ENCODE assay signal across 13 cellular contexts in the genomic region with DNA sequence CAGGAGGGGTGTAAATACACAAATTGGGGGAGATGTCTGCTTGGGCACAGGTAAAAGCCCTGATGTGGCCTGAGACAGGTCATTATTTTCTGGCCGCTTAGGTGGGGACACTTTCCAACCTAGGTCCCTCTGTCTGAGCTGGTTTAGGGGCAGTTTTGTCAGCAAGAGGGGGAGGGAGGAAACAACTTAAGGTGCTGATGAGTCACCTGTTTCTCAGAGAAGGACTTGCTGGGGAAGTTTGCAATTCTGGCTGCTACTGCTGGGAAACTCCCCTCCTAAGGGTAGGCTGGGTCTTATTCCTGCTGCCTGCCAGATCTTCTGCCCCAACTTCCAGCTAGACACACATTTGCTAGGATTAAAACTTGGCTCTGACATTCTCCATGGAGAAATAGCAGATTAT. TPM values are rescaled to one million over a fixed set of nuclear protein-coding genes. Genes with fewer than 3 reads are reported as not detected.
DNase-seq lines count a peak whose midpoint lies in the region; FAIRE-seq and TF ChIP-seq lines count a peak whose summit lies in the region.
"Had no signal": no experiment of that assay in that cellular context is flagged by ENCODE, and none has a peak within 500 bp of the region (broad histone marks: within the 10 kb centered on the region; RNA-seq: fewer than 3 reads in every experiment).

No MANE protein-coding gene starts in this region.

- no peak overlapping the region for H3K9ac ChIP-seq in H1 (replicated peaks in 1 of 4; ENCODE audit: extremely low read depth in 1 of 4, low read depth in 3 of 4, low read length in 3 of 4)

- CTCF ChIA-PET in activated naive CD4-positive, alpha-beta T cell treated with anti-CD3 and anti-CD28 coated beads for 36 hours (lab: Charles Lee), result interaction anchor here (1.2 to 1.7 kb wide), 3 partner anchors 14 to 35 kb away, joined by 4 to 17 read pairs (median 7); a partner anchor contains a TSS
- CTCF ChIA-PET in activated naive CD4-positive, alpha-beta T cell treated with anti-CD3 and anti-CD28 coated beads, Interleukin-2, amount 10 ng/mL, durations not matched to agents 7 days and 5 days (lab: Charles Lee), result interaction anchor here (0.9 to 4.7 kb wide), 4 partner anchors 9 to 16 kb away, joined by 3 to 18 read pairs (median 6); a partner anchor contains a TSS
- CTCF ChIA-PET in H1 (lab: Charles Lee; ENCODE audit: partially characterized antibody), result interaction anchor here (1.0 to 10.9 kb wide), 3 partner anchors 16 to 134 kb away, joined by 3 to 63 read pairs (median 3); a partner anchor contains a TSS

- no peaks in the 10 kb centered on the region for H3K79me2 ChIP-seq in H1 (ENCODE audit: control insufficient read depth in 1 of 2, insufficient read depth in 2 of 2, low read length in 2 of 2)

- no peak overlapping the region for H3K4ac ChIP-seq in H1 (replicated peaks; ENCODE audit: insufficient read length, low read depth, low read length)

- peaks cover 0 to 3% (median 2%) of the 10 kb centered on the region in 4 experiments; a peak in 3 of 7 replicates for H3K4me1 ChIP-seq in H1 (replicated peaks in 1 of 4; ENCODE audit: control insufficient read depth in 3 of 4, insufficient read depth in 4 of 4, low read length in 3 of 4)
- peaks cover 23% of the 10 kb centered on the region for H3K4me1 ChIP-seq in suprapubic skin

- no peaks in the 10 kb centered on the region for H4K20me1 ChIP-seq in H1 (replicated peaks in 1 of 2; ENCODE audit: control insufficient read depth in 1 of 2, insufficient read depth in 2 of 2, low read length in 2 of 2)

- H3K14ac ChIP-seq in H1 (ENCODE audit: insufficient read length), result no peak overlapping the region

- FAIRE-seq in H1 (lab: Jason Lieb, UNC), result no peak
- FAIRE-seq: endometrium, TTC549 had no signal

- POLR2A ChIA-PET in H1 (lab: Charles Lee; ENCODE audit: partially characterized antibody), result interaction anchor here (0.9 to 1.4 kb wide), 3 partner anchors 12 to 185 kb away, joined by 3 to 4 read pairs (median 3); no protein-coding TSS in a partner anchor

- no peak overlapping the region for H4K91ac ChIP-seq in H1 (replicated peaks; ENCODE audit: insufficient read length, low read length)

- DNase-seq in activated naive CD4-positive, alpha-beta T cell treated with anti-CD3 and anti-CD28 coated beads for 36 hours, result peak; percentile 70
- no peak for DNase-seq in activated naive CD4-positive, alpha-beta T cell treated with anti-CD3 and anti-CD28 coated beads, Interleukin-2, amount 10 ng/mL, durations not matched to agents 7 days and 5 days
- peak; percentile 71 for DNase-seq in LoVo (ENCODE audit: low spot score)
- no peak for DNase-seq in H1 (ENCODE audit: low read depth in 1 of 2, low spot score in 2 of 2)
- no peak for DNase-seq in suprapubic skin (ENCODE audit: low spot score in 2 of 2)
- DNase-seq in superior temporal gyrus (ENCODE audit: extremely low spot score), result no peak
- no peak for DNase-seq in DMS79 (lab: John Stamatoyannopoulos, UW)
- no peak for DNase-seq in NCI-H146 treated with DMSO at 0.1 percent for 48 hours (lab: John Stamatoyannopoulos, UW; ENCODE audit: unreplicated experiment)

- no peak overlapping the region for H3K4me3 ChIP-seq in H1 (ENCODE audit: extremely low read depth in 1 of 4, insufficient read depth in 2 of 4, low read depth in 3 of 4, low read length in 4 of 4)
- no peak overlapping the region for H3K4me3 ChIP-seq in suprapubic skin

- H3K4me2 ChIP-seq in H1 (ENCODE audit: insufficient read depth in 1 of 2, low read depth in 2 of 2, low read length in 2 of 2), result 0 out of 4 replicates have a peak overlapping the region, but pooled peaks of 1 of the 2 experiments have one; percentile 25

- WGBS in H1 (ENCODE audit: extremely low coverage in 1 of 2, insufficient coverage in 1 of 2, insufficient read length in 1 of 2, insufficient replicate concordance in 2 of 2, low coverage in 1 of 2, low lambda C conversion rate in 2 of 2, missing lambda C conversion rate in 1 of 2), 2 experiments, result 75% methylated on average over 1 of the region's 1 CpG; no CpG with 5 or more reads in 1 of the 2 experiments
- 43% methylated on average over 1 of the region's 1 CpG for WGBS in suprapubic skin

- no peak overlapping the region for H2AK5ac ChIP-seq in H1 (ENCODE audit: low read depth, low read length)

- TF ChIP-seq POLR2A in H1 (IDR thresholded peaks at IDR 0.05; ENCODE audit: control extremely low read depth in 1 of 2, low read depth in 2 of 2, low read length in 2 of 2) (no peak), suprapubic skin (IDR thresholded peaks at IDR 0.05) (no peak)

- TF ChIP-seq RAD21 in H1 (IDR thresholded peaks at IDR 0.05 in 1 of 2, conservative IDR thresholded peaks at IDR 0.05 in 1 of 2; ENCODE audit: low read depth in 2 of 2, low read length in 2 of 2), result no peak

- H2BK12ac ChIP-seq in H1 (ENCODE audit: low read depth, low read length), result no peak overlapping the region

- H3K27ac ChIP-seq in H1 (ENCODE audit: low read depth, low read length), result no peak overlapping the region
- peak overlapping the region; percentile 62 for H3K27ac ChIP-seq in suprapubic skin
- H3K27ac ChIP-seq: HL-60 had no signal

- H3K56ac ChIP-seq in H1 (replicated peaks; ENCODE audit: insufficient read length, low read depth, low read length), result no peak overlapping the region

- H3K4me1 Mint-ChIP-seq in activated naive CD4-positive, alpha-beta T cell treated with anti-CD3 and anti-CD28 coated beads for 36 hours (ENCODE audit: low read depth), result peaks cover 12% of the 10 kb centered on the region
- peaks cover 13% of the 10 kb centered on the region for H3K4me1 Mint-ChIP-seq in activated naive CD4-positive, alpha-beta T cell treated with anti-CD3 and anti-CD28 coated beads, Interleukin-2, amount 10 ng/mL, durations not matched to agents 7 days and 5 days

- H2BK20ac ChIP-seq in H1 (ENCODE audit: low read length), result no peak overlapping the region

- H3K23ac ChIP-seq in H1 (ENCODE audit: insufficient read length), result no peak overlapping the region

- H3K4me3 Mint-ChIP-seq in activated naive CD4-positive, alpha-beta T cell treated with anti-CD3 and anti-CD28 coated beads for 36 hours, result no peak overlapping the region
- H3K4me3 Mint-ChIP-seq in activated naive CD4-positive, alpha-beta T cell treated with anti-CD3 and anti-CD28 coated beads, Interleukin-2, amount 10 ng/mL, durations not matched to agents 7 days and 5 days, result no peak overlapping the region

- no peaks in the 10 kb centered on the region for H3K23me2 ChIP-seq in H1 (ENCODE audit: low read depth, low read length)

- no peak overlapping the region for H3K27ac Mint-ChIP-seq in activated naive CD4-positive, alpha-beta T cell treated with anti-CD3 and anti-CD28 coated beads for 36 hours
- H3K27ac Mint-ChIP-seq in activated naive CD4-positive, alpha-beta T cell treated with anti-CD3 and anti-CD28 coated beads, Interleukin-2, amount 10 ng/mL, durations not matched to agents 7 days and 5 days, result no peak overlapping the region

- H4K8ac ChIP-seq in H1 (ENCODE audit: extremely low read depth, insufficient read depth, low read length), result no peak overlapping the region

- H3K79me1 ChIP-seq in H1 (ENCODE audit: low read depth, low read length), result no peaks in the 10 kb centered on the region

- H3K27me3 ChIP-seq in H1 (replicated peaks in 1 of 4; ENCODE audit: control insufficient read depth in 3 of 4, extremely low read depth in 1 of 4, insufficient read depth in 3 of 4, low read length in 3 of 4), result 0 out of 7 replicates have a peak, but pooled peaks cover 0 to 2% (median 0%) of the 10 kb centered on the region in 4 experiments
- no peaks in the 10 kb centered on the region for H3K27me3 ChIP-seq in suprapubic skin

- H3K36me3 ChIP-seq in H1 (ENCODE audit: control insufficient read depth in 2 of 4, insufficient read depth in 4 of 4, low read length in 3 of 4), result no peaks in the 10 kb centered on the region
- H3K36me3 ChIP-seq in suprapubic skin, result no peaks in the 10 kb centered on the region

- H3K9me3 Mint-ChIP-seq in activated naive CD4-positive, alpha-beta T cell treated with anti-CD3 and anti-CD28 coated beads for 36 hours, result no peaks in the 10 kb centered on the region
- H3K9me3 Mint-ChIP-seq in activated naive CD4-positive, alpha-beta T cell treated with anti-CD3 and anti-CD28 coated beads, Interleukin-2, amount 10 ng/mL, durations not matched to agents 7 days and 5 days, result no peaks in the 10 kb centered on the region

- TF ChIP-seq EP300 in H1 (IDR thresholded peaks at IDR 0.05; ENCODE audit: borderline replicate concordance in 1 of 2, low read depth in 2 of 2, low read length in 2 of 2) (no peak), suprapubic skin (IDR thresholded peaks at IDR 0.05) (no peak)

- H3K9me3 ChIP-seq in H1 (ENCODE audit: insufficient read depth in 2 of 2, low read depth in 1 of 2, low read length in 1 of 2) (no peaks in the 10 kb centered on the region), suprapubic skin (no peaks in the 10 kb centered on the region)

- no peak overlapping the region for H4K5ac ChIP-seq in H1 (ENCODE audit: insufficient read length, low read depth, low read length)

- H3K36me3 Mint-ChIP-seq in activated naive CD4-positive, alpha-beta T cell treated with anti-CD3 and anti-CD28 coated beads for 36 hours (ENCODE audit: low read depth), result no peaks in the 10 kb centered on the region
- no peaks in the 10 kb centered on the region for H3K36me3 Mint-ChIP-seq in activated naive CD4-positive, alpha-beta T cell treated with anti-CD3 and anti-CD28 coated beads, Interleukin-2, amount 10 ng/mL, durations not matched to agents 7 days and 5 days

- H2BK15ac ChIP-seq in H1 (ENCODE audit: low read length), result no peak overlapping the region

- H2BK5ac ChIP-seq in H1 (ENCODE audit: low read depth, low read length), result no peak overlapping the region

- H3K18ac ChIP-seq in H1 (ENCODE audit: extremely low read depth, low read length), result no peak overlapping the region

- no peak overlapping the region for H2BK120ac ChIP-seq in H1 (replicated peaks; ENCODE audit: low read depth, low read length)

- H3K27me3 Mint-ChIP-seq in activated naive CD4-positive, alpha-beta T cell treated with anti-CD3 and anti-CD28 coated beads for 36 hours (ENCODE audit: low read depth), result peaks cover 4% of the 10 kb centered on the region
- peaks cover 35% of the 10 kb centered on the region for H3K27me3 Mint-ChIP-seq in activated naive CD4-positive, alpha-beta T cell treated with anti-CD3 and anti-CD28 coated beads, Interleukin-2, amount 10 ng/mL, durations not matched to agents 7 days and 5 days

- TF ChIP-seq CTCF in H1 (IDR thresholded peaks at IDR 0.05; ENCODE audit: control extremely low read depth in 1 of 3, insufficient read depth in 1 of 3, low read depth in 1 of 3, low read length in 3 of 3) (no peak), suprapubic skin (IDR thresholded peaks at IDR 0.05) (no peak)

- intact Hi-C loops in activated naive CD4-positive, alpha-beta T cell treated with anti-CD3 and anti-CD28 coated beads for 36 hours (cut with micrococcal nuclease), result loop anchor here (1.0 to 5.0 kb wide), 2 partner anchors 16 to 201 kb away; a partner anchor contains a TSS

- 0 out of 2 replicates have a peak overlapping the region, but pooled peaks have one; percentile 62 for H2AFZ ChIP-seq in H1 (ENCODE audit: low read length)

RNA-seq across cellular contexts. Expression of a gene that starts 4.8 kb away (rescaled TPM):
- under 1 TPM in 1 of 2 experiments, not detected in 1; 0.22 TPM for total RNA-seq in activated naive CD4-positive, alpha-beta T cell treated with anti-CD3 and anti-CD28 coated beads for 36 hours
- total RNA-seq in H1 (2021; fragmentation: NEBNext Ultra II Directional; extraction: Animal tissue kit (Norgen Biotek cat#: 25700)), result 2.4 and 2.7 TPM in 2 replicates
- polyA plus RNA-seq in H1 (2011; rRNA removed), result 1.5 and 2.2 TPM in 2 replicates
- polyA plus RNA-seq in H1 (2011; cell fraction: cytosol; rRNA removed), result 2.8 TPM
- 2.0 TPM for polyA plus RNA-seq in H1 (2011; cell fraction: nucleus; rRNA removed)
- polyA plus RNA-seq in H1 (2012, experiment 1 of 2), result 3.6 to 3.9 TPM (median 3.7 TPM) in 4 replicates
- polyA plus RNA-seq in H1 (2012, experiment 2 of 2), result 2.3 TPM
- polyA plus RNA-seq in H1 (2013, experiment 1 of 2), result 1.5 TPM
- 1.4 TPM for polyA plus RNA-seq in H1 (2013, experiment 2 of 2)
- polyA minus RNA-seq in H1 (2011; rRNA and poly(A)+ RNA removed), result 1.3 and 1.5 TPM in 2 replicates
- polyA minus RNA-seq in H1 (2011; cell fraction: cytosol; rRNA and poly(A)+ RNA removed), result 2.4 TPM
- 2.9 TPM for polyA minus RNA-seq in H1 (2011; cell fraction: nucleus; rRNA and poly(A)+ RNA removed)
- total RNA-seq in suprapubic skin, result 10 to 100 TPM; 46.9 to 96.3 (median 79.7) TPM
- total RNA-seq: pulmonary artery endothelial cell had no signal

RNA-seq across cellular contexts. Expression of a gene that starts 15.5 kb away (rescaled TPM):
- 1 to 10 TPM; 3.3 to 3.4 TPM for total RNA-seq in activated naive CD4-positive, alpha-beta T cell treated with anti-CD3 and anti-CD28 coated beads for 36 hours
- 31.9 and 32.7 TPM in 2 replicates for total RNA-seq in H1 (2021; fragmentation: NEBNext Ultra II Directional; extraction: Animal tissue kit (Norgen Biotek cat#: 25700))
- 28.9 and 32.9 TPM in 2 replicates for polyA plus RNA-seq in H1 (2011; rRNA removed)
- 27.4 TPM for polyA plus RNA-seq in H1 (2011; cell fraction: cytosol; rRNA removed)
- 35.6 TPM for polyA plus RNA-seq in H1 (2011; cell fraction: nucleus; rRNA removed)
- 19.1 to 31.3 TPM (median 29.5 TPM) in 4 replicates for polyA plus RNA-seq in H1 (2012, experiment 1 of 2)
- 32.6 TPM for polyA plus RNA-seq in H1 (2012, experiment 2 of 2)
- polyA plus RNA-seq in H1 (2013, experiment 1 of 2), result 12.6 TPM
- polyA plus RNA-seq in H1 (2013, experiment 2 of 2), result 11.3 TPM
- 65.4 and 80.3 TPM in 2 replicates for polyA minus RNA-seq in H1 (2011; rRNA and poly(A)+ RNA removed)
- 39.1 TPM for polyA minus RNA-seq in H1 (2011; cell fraction: cytosol; rRNA and poly(A)+ RNA removed)
- polyA minus RNA-seq in H1 (2011; cell fraction: nucleus; rRNA and poly(A)+ RNA removed), result 31.4 TPM
- total RNA-seq in suprapubic skin, result 10 to 100 TPM; 15.0 to 24.9 (median 19.7) TPM

RNA-seq across cellular contexts. Expression of a gene that starts 34.9 kb away (rescaled TPM):
- total RNA-seq in activated naive CD4-positive, alpha-beta T cell treated with anti-CD3 and anti-CD28 coated beads for 36 hours, result 1 to 10 TPM; 4.5 to 4.7 TPM
- 117 TPM in 2 replicates for total RNA-seq in H1 (2021; fragmentation: NEBNext Ultra II Directional; extraction: Animal tissue kit (Norgen Biotek cat#: 25700))
- polyA plus RNA-seq in H1 (2011; rRNA removed), result 155 and 266 TPM in 2 replicates
- polyA plus RNA-seq in H1 (2011; cell fraction: cytosol; rRNA removed), result 84.0 TPM
- polyA plus RNA-seq in H1 (2011; cell fraction: nucleus; rRNA removed), result 163 TPM
- polyA plus RNA-seq in H1 (2012, experiment 1 of 2), result 64.9 to 131 TPM (median 112 TPM) in 4 replicates
- polyA plus RNA-seq in H1 (2012, experiment 2 of 2), result 126 TPM
- polyA plus RNA-seq in H1 (2013, experiment 1 of 2), result 164 TPM
- polyA plus RNA-seq in H1 (2013, experiment 2 of 2), result 165 TPM
- polyA minus RNA-seq in H1 (2011; rRNA and poly(A)+ RNA removed), result 85.9 and 106 TPM in 2 replicates
- 91.7 TPM for polyA minus RNA-seq in H1 (2011; cell fraction: cytosol; rRNA and poly(A)+ RNA removed)
- polyA minus RNA-seq in H1 (2011; cell fraction: nucleus; rRNA and poly(A)+ RNA removed), result 80.2 TPM
- 100 to 1,000 TPM; 303 to 430 (median 372) TPM for total RNA-seq in suprapubic skin

RNA-seq across cellular contexts. Expression of a gene that starts 50.3 kb away (rescaled TPM):
- total RNA-seq in activated naive CD4-positive, alpha-beta T cell treated with anti-CD3 and anti-CD28 coated beads for 36 hours, result not detected
- not detected in 2 replicates for total RNA-seq in H1 (2021; fragmentation: NEBNext Ultra II Directional; extraction: Animal tissue kit (Norgen Biotek cat#: 25700))
- not detected in 2 replicates for polyA plus RNA-seq in H1 (2011; rRNA removed)
- not detected for polyA plus RNA-seq in H1 (2011; cell fraction: cytosol; rRNA removed)
- not detected for polyA plus RNA-seq in H1 (2011; cell fraction: nucleus; rRNA removed)
- not detected in 4 replicates for polyA plus RNA-seq in H1 (2012, experiment 1 of 2)
- not detected for polyA plus RNA-seq in H1 (2012, experiment 2 of 2)
- not detected for polyA plus RNA-seq in H1 (2013, experiment 1 of 2)
- not detected for polyA plus RNA-seq in H1 (2013, experiment 2 of 2)
- polyA minus RNA-seq in H1 (2011; rRNA and poly(A)+ RNA removed), result not detected in 2 replicates
- polyA minus RNA-seq in H1 (2011; cell fraction: cytosol; rRNA and poly(A)+ RNA removed), result not detected
- not detected for polyA minus RNA-seq in H1 (2011; cell fraction: nucleus; rRNA and poly(A)+ RNA removed)
- not detected for total RNA-seq in suprapubic skin
- total RNA-seq: pulmonary artery endothelial cell, urinary bladder had no signal
- polyA plus RNA-seq: urinary bladder had no signal

RNA-seq across cellular contexts. Expression of a gene that starts 50.4 kb away (rescaled TPM):
- under 1 TPM in 1 of 2 experiments, not detected in 1; 0.14 TPM for total RNA-seq in activated naive CD4-positive, alpha-beta T cell treated with anti-CD3 and anti-CD28 coated beads for 36 hours
- 0.48 and 0.60 TPM in 2 replicates for total RNA-seq in H1 (2021; fragmentation: NEBNext Ultra II Directional; extraction: Animal tissue kit (Norgen Biotek cat#: 25700))
- 0.22 and 0.23 TPM in 2 replicates for polyA plus RNA-seq in H1 (2011; rRNA removed)
- 0.21 TPM for polyA plus RNA-seq in H1 (2011; cell fraction: cytosol; rRNA removed)
- polyA plus RNA-seq in H1 (2011; cell fraction: nucleus; rRNA removed), result 1.0 TPM
- polyA plus RNA-seq in H1 (2012, experiment 1 of 2), result 0.12 to 0.18 TPM (median 0.17 TPM) in 3 of 4 replicates, not detected in the other
- 0.16 TPM for polyA plus RNA-seq in H1 (2012, experiment 2 of 2)
- 0.20 TPM for polyA plus RNA-seq in H1 (2013, experiment 1 of 2)
- polyA plus RNA-seq in H1 (2013, experiment 2 of 2), result 0.20 TPM
- 0.27 and 0.85 TPM in 2 replicates for polyA minus RNA-seq in H1 (2011; rRNA and poly(A)+ RNA removed)
- polyA minus RNA-seq in H1 (2011; cell fraction: cytosol; rRNA and poly(A)+ RNA removed), result not detected
- polyA minus RNA-seq in H1 (2011; cell fraction: nucleus; rRNA and poly(A)+ RNA removed), result 2.5 TPM
- 1 to 10 TPM in 3 of 4 donors, under 1 TPM in 1; 0.47 to 5.3 (median 2.6) TPM for total RNA-seq in suprapubic skin

Comparison
In these comparisons a context has a peak if more than half of its experiments do, and no peak if none do; other contexts are left out.
1. DNase-seq: peak in activated naive CD4-positive, alpha-beta T cell treated with anti-CD3 and anti-CD28 coated beads for 36 hours (single experiment) and LoVo (single experiment); none in activated naive CD4-positive, alpha-beta T cell treated with anti-CD3 and anti-CD28 coated beads, Interleukin-2, amount 10 ng/mL, durations not matched to agents 7 days and 5 days (single experiment), H1 (0 of 2), suprapubic skin (0 of 2), superior temporal gyrus (single experiment), DMS79 (single experiment) and NCI-H146 treated with DMSO at 0.1 percent for 48 hours (single experiment).
2. RNA of a gene that starts 4.8 kb away (total RNA-seq): 46.9 to 96.3 TPM in suprapubic skin; 2.4 to 2.7 TPM in H1 and 0.22 TPM in activated naive CD4-positive, alpha-beta T cell treated with anti-CD3 and anti-CD28 coated beads for 36 hours; every median in the first group is over 10 times any median in the second.
3. RNA of a gene that starts 34.9 kb away (total RNA-seq): 303 to 430 TPM in suprapubic skin and 117 TPM in H1; 4.5 to 4.7 TPM in activated naive CD4-positive, alpha-beta T cell treated with anti-CD3 and anti-CD28 coated beads for 36 hours; every median in the first group is over 10 times any median in the second.